ENCODE assay signal across 18 cellular contexts in genomic region chr7:47896809-47897423, GRCh38. TPM values are rescaled to one million over a fixed set of nuclear protein-coding genes. Genes with fewer than 3 reads are reported as not detected.
A peak's percentile ranks its signal among the peaks of the same experiment; 100 is the strongest.
DNase-seq lines count a peak whose midpoint lies in the region; ATAC-seq and TF ChIP-seq lines count a peak whose summit lies in the region.
"Had no signal": no experiment of that assay in that cellular context is flagged by ENCODE, and none has a peak within 500 bp of the region (broad histone marks: within the 10 kb centered on the region; RNA-seq: fewer than 3 reads in every experiment).

No MANE protein-coding gene starts in this region.

- H3K9me3 ChIP-seq in WERI-Rb-1 (ENCODE audit: severe bottlenecking) (no peaks in the 10 kb centered on the region), iPS-20b (ENCODE audit: insufficient read depth, low read depth, low read length) (no peaks in the 10 kb centered on the region)
- H3K9me3 ChIP-seq: A549 had no signal

- ATAC-seq in GM19463 (IDR thresholded peaks at IDR 0.05; ENCODE audit: unreplicated experiment): no peak
- ATAC-seq in HG03159 (IDR thresholded peaks at IDR 0.05; ENCODE audit: unreplicated experiment): no peak
- ATAC-seq: A549 had no signal

- DNase-seq in H7 (peak; percentile 54), WERI-Rb-1 (peak; percentile 76), retina (peak; percentile 34)
- no peak for DNase-seq in activated CD8-positive, alpha-beta memory T cell treated with anti-CD3 and anti-CD28 coated beads, Interleukin-2, amount 50 U/mL, for 48 hours
- DNase-seq: CD4-positive, CD25-positive, alpha-beta regulatory T cell; DMS79 treated with DMSO at 0.1 percent for 48 hours; GF-D8; HCEC 1CT; KBM-7; NCI-H1092 treated with DMSO at 0.1 percent for 48 hours; NCI-H1694 treated with DMSO at 0.1 percent for 48 hours; NCI-H446; NCI-H774; SHP77 treated with DMSO at 0.1 percent for 48 hours had no signal

- H3K27me3 ChIP-seq in H7 (ENCODE audit: control insufficient read depth, insufficient read depth, low read length) (no peaks in the 10 kb centered on the region), WERI-Rb-1 (ENCODE audit: insufficient read depth, low read depth, severe bottlenecking) (no peaks in the 10 kb centered on the region), iPS-20b (ENCODE audit: insufficient read depth, low read length) (peaks cover 7% of the 10 kb centered on the region; the same call in 1 of the 2 replicates)

- H3K4me3 ChIP-seq in H7 (ENCODE audit: insufficient read depth, low read depth, low read length): no peak overlapping the region
- no peak overlapping the region for H3K4me3 ChIP-seq in WERI-Rb-1 (ENCODE audit: low read depth, low read length)
- peak overlapping the region; percentile 3; the same call in 1 of the 2 replicates for H3K4me3 ChIP-seq in iPS-20b (ENCODE audit: low read length)
- H3K4me3 ChIP-seq: A549 had no signal

- H3K27ac ChIP-seq in WERI-Rb-1 (peak overlapping the region; percentile 66), iPS-20b (ENCODE audit: low read length) (no peak overlapping the region)
- H3K27ac ChIP-seq: A549 had no signal

- no peak overlapping the region for H3K9ac ChIP-seq in iPS-20b (ENCODE audit: low read depth, low read length)

- TF ChIP-seq CTCF in WERI-Rb-1 (IDR thresholded peaks at IDR 0.05; ENCODE audit: low read depth, low read length): no peak

- H3K36me3 ChIP-seq in H7 (replicated peaks; ENCODE audit: control insufficient read depth, insufficient read depth, low read length) (no peaks in the 10 kb centered on the region), WERI-Rb-1 (no peaks in the 10 kb centered on the region), iPS-20b (ENCODE audit: insufficient read depth, low read depth, low read length) (no peaks in the 10 kb centered on the region)

- H3K4me1 ChIP-seq in iPS-20b (ENCODE audit: insufficient read depth, low read length): peaks cover 14% of the 10 kb centered on the region; the same call in 1 of the 2 replicates
- H3K4me1 ChIP-seq: A549 had no signal

RNA-seq across cellular contexts. Expression of gene PKD1L1, which starts 51.4 kb away (rescaled TPM):
- 0.07 and 0.15 TPM in 2 replicates for total RNA-seq in H7 (2014; rRNA removed; shearing (Covaris generic))
